Comparison of ENCODE assay signal across 1 cellular context in the genomic region with DNA sequence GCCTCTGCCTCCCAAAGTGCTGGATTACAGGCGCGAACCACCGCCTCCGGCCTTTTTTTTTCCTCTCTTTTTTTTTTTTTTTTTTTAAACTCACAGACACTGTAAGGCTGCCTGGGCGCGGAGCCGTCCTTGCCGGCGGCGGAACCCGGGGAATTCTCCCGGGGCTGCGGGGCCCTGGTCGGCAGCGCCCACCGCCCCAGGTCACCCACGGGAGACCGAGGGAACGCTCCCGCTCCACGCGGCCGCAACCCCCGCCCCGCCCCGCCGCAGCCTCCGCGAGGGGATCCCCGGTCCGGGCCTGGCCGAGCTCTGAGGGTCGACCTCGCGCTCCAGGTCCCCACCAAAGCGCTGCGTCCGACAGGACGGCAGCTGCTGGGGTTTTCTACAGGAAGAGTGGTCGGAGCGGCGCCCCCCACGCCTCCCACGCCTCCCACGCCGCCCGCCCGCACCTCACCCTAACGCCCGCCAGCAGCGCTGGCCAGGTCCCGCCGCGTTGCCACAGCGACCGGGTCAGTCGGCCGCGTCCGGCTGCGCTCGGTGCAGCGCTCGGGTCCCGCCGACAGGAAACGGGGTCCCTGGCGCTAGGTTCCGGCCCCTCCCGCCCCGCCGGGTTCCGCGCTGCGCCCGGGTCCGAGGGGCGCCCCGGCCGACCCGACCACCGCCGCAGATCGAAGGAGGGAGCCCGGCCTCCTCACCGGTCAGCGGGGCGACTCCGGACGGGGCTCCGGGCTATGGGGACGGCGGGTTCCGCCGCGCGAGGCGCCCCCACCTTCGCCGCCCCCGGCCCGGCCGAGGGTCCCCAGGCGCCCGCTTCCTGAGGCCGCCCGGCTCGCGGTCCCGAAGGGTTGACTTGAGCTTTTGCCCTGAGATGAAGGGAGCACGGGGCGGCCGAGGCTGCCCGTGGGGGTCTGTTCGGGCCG.
TF ChIP-seq lines count a peak whose summit lies in the region.

A gene with protein sequence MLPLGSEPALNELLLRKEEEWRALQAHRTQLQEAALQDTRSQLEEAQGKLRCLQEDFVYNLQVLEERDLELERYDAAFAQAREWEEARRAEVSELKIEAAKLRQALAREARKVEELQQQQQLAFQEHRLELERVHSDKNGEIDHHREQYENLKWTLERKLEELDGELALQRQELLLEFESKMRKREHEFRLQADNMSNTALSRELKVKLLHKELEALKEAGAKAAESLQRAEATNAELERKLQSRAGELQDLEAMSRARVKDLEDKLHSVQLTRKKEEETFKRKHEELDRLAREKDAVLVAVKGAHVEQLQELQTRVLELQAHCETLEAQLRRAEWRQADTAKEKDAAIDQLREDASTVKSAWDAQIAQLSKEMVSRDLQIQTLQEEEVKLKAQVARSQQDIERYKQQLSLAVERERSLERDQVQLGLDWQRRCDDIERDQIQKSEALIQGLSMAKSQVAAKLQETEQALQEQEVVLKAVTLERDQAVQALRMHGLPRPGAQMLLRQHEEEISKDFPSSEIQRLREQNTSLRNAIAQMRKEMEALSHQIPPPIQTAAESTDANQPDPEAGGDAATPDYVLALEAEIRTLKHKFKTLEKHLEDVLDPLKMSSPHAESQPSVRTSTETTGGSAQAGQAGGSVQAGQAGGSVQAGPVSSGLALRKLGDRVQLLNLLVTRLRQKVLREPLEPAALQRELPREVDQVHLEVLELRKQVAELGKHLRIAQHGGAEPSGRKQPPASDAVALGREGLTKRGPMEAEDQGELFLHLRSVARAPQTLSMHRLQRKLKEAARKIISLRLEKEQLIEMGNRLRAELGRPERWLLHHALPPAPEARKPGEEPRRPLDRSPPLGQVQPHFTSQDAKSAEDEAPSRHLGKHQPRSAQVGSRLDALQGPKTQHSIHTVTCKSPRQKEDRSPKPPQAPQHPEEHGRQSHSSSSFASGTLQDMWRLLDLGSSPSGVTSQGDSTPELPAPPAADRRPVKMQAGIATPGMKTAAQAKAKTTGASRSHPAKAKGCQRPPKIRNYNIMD (minus strand): TSS at position 512 of the 920 bp plus-strand sequence. CDS start 10,898 bp downstream, outside the sequence.

TF ChIP-seq in HepG2, 621 proteins besides CTCF, POLR2A, EP300 and RAD21 (continued from another document and continues in another):
- TF ChIP-seq ZNF891 (CRISPR knock-in tag; IDR thresholded peaks at IDR 0.05) (peak; percentile 35), NR2F6 (IDR thresholded peaks at IDR 0.05) (no peak), NR2F6 (CRISPR knock-in tag; IDR thresholded peaks at IDR 0.05) (peak; percentile 53), MTF1 (CRISPR knock-in tag; IDR thresholded peaks at IDR 0.05) (no peak), NAIF1 (CRISPR knock-in tag; IDR thresholded peaks at IDR 0.05; ENCODE audit: borderline replicate concordance) (peak; percentile 48; the same call in 1 of the 2 replicates), RFX1 (IDR thresholded peaks at IDR 0.05) (peak; percentile 94), ZNF563 (CRISPR knock-in tag; IDR thresholded peaks at IDR 0.05) (peak; percentile 90), SALL1 (CRISPR knock-in tag; IDR thresholded peaks at IDR 0.05) (peak; percentile 85), SPEN (CRISPR knock-in tag; IDR thresholded peaks at IDR 0.05; ENCODE audit: low read depth) (peak; percentile 90), CHCHD3 (CRISPR knock-in tag; IDR thresholded peaks at IDR 0.05) (no peak), THYN1 (CRISPR knock-in tag; IDR thresholded peaks at IDR 0.05; ENCODE audit: borderline replicate concordance, low read depth) (no peak), GLI4 (CRISPR knock-in tag; IDR thresholded peaks at IDR 0.05; ENCODE audit: borderline replicate concordance) (peak; percentile 19; the same call in 1 of the 2 replicates), SMAD9 (CRISPR knock-in tag; IDR thresholded peaks at IDR 0.05) (no peak), TOPORS (CRISPR knock-in tag; IDR thresholded peaks at IDR 0.05) (peak; percentile 80; the same call in 1 of the 2 replicates), ZNF878 (CRISPR knock-in tag; IDR thresholded peaks at IDR 0.05) (no peak), CHD2 (IDR thresholded peaks at IDR 0.05; ENCODE audit: low read depth, low read length) (no peak; the same call in 1 of the 2 replicates), PBX2 (CRISPR knock-in tag; IDR thresholded peaks at IDR 0.05) (no peak), ZNF775 (CRISPR knock-in tag; IDR thresholded peaks at IDR 0.05; ENCODE audit: borderline replicate concordance) (no peak), RFX3 (CRISPR knock-in tag; IDR thresholded peaks at IDR 0.05) (peak; percentile 84), RXRB (CRISPR knock-in tag; IDR thresholded peaks at IDR 0.05; ENCODE audit: borderline replicate concordance) (peak; percentile 50; the same call in 1 of the 2 replicates), TCF12 (IDR thresholded peaks at IDR 0.05) (no peak), TCF12 (CRISPR knock-in tag; IDR thresholded peaks at IDR 0.05) (peak; percentile 85; the same call in 1 of the 2 replicates), GPN1 (CRISPR knock-in tag; IDR thresholded peaks at IDR 0.05; ENCODE audit: borderline replicate concordance) (peak; percentile 53; the same call in 1 of the 2 replicates), POLR2G (IDR thresholded peaks at IDR 0.05; ENCODE audit: low read depth, low read length) (peak; percentile 73), SNAI1 (CRISPR knock-in tag; IDR thresholded peaks at IDR 0.05; ENCODE audit: borderline replicate concordance) (no peak), ISL2 (CRISPR knock-in tag; IDR thresholded peaks at IDR 0.05) (0 out of 2 replicates have a peak, but pooled peaks have one; percentile 40), YEATS4 (CRISPR knock-in tag; IDR thresholded peaks at IDR 0.05; ENCODE audit: borderline replicate concordance) (peak; percentile 99)
- TF ChIP-seq, protein P1, sequence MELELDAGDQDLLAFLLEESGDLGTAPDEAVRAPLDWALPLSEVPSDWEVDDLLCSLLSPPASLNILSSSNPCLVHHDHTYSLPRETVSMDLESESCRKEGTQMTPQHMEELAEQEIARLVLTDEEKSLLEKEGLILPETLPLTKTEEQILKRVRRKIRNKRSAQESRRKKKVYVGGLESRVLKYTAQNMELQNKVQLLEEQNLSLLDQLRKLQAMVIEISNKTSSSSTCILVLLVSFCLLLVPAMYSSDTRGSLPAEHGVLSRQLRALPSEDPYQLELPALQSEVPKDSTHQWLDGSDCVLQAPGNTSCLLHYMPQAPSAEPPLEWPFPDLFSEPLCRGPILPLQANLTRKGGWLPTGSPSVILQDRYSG (CRISPR knock-in tag; IDR thresholded peaks at IDR 0.05) = no peak
- TF ChIP-seq, protein P2, sequence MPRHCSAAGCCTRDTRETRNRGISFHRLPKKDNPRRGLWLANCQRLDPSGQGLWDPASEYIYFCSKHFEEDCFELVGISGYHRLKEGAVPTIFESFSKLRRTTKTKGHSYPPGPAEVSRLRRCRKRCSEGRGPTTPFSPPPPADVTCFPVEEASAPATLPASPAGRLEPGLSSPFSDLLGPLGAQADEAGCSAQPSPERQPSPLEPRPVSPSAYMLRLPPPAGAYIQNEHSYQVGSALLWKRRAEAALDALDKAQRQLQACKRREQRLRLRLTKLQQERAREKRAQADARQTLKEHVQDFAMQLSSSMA (CRISPR knock-in tag; IDR thresholded peaks at IDR 0.05) = peak; percentile 42; the same call in 1 of the 2 replicates
- TF ChIP-seq, protein P3, sequence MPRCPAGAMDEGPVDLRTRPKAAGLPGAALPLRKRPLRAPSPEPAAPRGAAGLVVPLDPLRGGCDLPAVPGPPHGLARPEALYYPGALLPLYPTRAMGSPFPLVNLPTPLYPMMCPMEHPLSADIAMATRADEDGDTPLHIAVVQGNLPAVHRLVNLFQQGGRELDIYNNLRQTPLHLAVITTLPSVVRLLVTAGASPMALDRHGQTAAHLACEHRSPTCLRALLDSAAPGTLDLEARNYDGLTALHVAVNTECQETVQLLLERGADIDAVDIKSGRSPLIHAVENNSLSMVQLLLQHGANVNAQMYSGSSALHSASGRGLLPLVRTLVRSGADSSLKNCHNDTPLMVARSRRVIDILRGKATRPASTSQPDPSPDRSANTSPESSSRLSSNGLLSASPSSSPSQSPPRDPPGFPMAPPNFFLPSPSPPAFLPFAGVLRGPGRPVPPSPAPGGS (CRISPR knock-in tag; IDR thresholded peaks at IDR 0.05) = peak; percentile 69; the same call in 1 of the 2 replicates
- TF ChIP-seq, protein P4, sequence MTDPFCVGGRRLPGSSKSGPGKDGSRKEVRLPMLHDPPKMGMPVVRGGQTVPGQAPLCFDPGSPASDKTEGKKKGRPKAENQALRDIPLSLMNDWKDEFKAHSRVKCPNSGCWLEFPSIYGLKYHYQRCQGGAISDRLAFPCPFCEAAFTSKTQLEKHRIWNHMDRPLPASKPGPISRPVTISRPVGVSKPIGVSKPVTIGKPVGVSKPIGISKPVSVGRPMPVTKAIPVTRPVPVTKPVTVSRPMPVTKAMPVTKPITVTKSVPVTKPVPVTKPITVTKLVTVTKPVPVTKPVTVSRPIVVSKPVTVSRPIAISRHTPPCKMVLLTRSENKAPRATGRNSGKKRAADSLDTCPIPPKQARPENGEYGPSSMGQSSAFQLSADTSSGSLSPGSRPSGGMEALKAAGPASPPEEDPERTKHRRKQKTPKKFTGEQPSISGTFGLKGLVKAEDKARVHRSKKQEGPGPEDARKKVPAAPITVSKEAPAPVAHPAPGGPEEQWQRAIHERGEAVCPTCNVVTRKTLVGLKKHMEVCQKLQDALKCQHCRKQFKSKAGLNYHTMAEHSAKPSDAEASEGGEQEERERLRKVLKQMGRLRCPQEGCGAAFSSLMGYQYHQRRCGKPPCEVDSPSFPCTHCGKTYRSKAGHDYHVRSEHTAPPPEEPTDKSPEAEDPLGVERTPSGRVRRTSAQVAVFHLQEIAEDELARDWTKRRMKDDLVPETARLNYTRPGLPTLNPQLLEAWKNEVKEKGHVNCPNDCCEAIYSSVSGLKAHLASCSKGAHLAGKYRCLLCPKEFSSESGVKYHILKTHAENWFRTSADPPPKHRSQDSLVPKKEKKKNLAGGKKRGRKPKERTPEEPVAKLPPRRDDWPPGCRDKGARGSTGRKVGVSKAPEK (CRISPR knock-in tag; IDR thresholded peaks at IDR 0.05; ENCODE audit: borderline replicate concordance) = no peak
- TF ChIP-seq, protein P5, sequence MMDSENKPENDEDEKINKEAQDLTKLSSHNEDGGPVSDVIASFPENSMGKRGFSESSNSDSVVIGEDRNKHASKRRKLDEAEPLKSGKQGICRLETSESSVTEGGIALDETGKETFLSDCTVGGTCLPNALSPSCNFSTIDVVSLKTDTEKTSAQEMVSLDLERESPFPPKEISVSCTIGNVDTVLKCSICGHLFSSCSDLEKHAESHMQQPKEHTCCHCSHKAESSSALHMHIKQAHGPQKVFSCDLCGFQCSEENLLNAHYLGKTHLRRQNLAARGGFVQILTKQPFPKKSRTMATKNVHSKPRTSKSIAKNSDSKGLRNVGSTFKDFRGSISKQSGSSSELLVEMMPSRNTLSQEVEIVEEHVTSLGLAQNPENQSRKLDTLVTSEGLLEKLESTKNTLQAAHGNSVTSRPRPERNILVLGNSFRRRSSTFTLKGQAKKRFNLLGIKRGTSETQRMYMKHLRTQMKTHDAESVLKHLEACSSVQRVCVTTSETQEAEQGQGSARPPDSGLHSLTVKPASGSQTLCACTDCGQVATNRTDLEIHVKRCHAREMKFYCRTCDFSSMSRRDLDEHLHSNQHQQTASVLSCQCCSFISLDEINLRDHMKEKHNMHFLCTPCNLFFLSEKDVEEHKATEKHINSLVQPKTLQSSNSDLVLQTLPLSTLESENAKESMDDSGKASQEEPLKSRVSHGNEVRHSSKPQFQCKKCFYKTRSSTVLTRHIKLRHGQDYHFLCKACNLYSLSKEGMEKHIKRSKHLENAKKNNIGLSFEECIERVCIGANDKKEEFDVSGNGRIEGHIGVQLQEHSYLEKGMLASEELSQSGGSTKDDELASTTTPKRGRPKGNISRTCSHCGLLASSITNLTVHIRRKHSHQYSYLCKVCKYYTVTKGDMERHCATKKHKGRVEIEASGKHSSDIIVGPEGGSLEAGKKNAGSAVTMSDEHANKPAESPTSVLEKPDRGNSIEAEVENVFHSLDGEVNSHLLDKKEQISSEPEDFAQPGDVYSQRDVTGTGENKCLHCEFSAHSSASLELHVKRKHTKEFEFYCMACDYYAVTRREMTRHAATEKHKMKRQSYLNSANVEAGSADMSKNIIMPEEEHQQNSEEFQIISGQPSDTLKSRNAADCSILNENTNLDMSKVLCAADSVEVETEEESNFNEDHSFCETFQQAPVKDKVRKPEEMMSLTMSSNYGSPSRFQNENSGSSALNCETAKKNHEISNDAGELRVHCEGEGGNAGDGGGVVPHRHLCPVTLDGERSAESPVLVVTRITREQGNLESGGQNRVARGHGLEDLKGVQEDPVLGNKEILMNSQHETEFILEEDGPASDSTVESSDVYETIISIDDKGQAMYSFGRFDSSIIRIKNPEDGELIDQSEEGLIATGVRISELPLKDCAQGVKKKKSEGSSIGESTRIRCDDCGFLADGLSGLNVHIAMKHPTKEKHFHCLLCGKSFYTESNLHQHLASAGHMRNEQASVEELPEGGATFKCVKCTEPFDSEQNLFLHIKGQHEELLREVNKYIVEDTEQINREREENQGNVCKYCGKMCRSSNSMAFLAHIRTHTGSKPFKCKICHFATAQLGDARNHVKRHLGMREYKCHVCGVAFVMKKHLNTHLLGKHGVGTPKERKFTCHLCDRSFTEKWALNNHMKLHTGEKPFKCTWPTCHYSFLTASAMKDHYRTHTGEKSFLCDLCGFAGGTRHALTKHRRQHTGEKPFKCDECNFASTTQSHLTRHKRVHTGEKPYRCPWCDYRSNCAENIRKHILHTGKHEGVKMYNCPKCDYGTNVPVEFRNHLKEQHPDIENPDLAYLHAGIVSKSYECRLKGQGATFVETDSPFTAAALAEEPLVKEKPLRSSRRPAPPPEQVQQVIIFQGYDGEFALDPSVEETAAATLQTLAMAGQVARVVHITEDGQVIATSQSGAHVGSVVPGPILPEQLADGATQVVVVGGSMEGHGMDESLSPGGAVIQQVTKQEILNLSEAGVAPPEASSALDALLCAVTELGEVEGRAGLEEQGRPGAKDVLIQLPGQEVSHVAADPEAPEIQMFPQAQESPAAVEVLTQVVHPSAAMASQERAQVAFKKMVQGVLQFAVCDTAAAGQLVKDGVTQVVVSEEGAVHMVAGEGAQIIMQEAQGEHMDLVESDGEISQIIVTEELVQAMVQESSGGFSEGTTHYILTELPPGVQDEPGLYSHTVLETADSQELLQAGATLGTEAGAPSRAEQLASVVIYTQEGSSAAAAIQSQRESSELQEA (CRISPR knock-in tag; IDR thresholded peaks at IDR 0.05; ENCODE audit: not compliant biosample characterization) = peak; percentile 39
